In genomic region chr19:40800339-40800996, GRCh38 we compare ENCODE assay signal across 8 cellular contexts.
DNase-seq lines count a peak whose midpoint lies in the region; ATAC-seq and TF ChIP-seq lines count a peak whose summit lies in the region.

No MANE protein-coding gene starts in this region.

- no peak for ATAC-seq in HG03432 (IDR thresholded peaks at IDR 0.05; ENCODE audit: unreplicated experiment)

- no peaks in the 10 kb centered on the region for H3K9me3 ChIP-seq in WERI-Rb-1 (ENCODE audit: severe bottlenecking)

- H3K4me3 ChIP-seq in GM12864 (ENCODE audit: low read depth, low read length) (peak overlapping the region; percentile 76), WERI-Rb-1 (ENCODE audit: low read depth, low read length) (peak overlapping the region; percentile 94), fibroblast of mammary gland (ENCODE audit: control insufficient read depth, low read depth, low read length) (peak overlapping the region; percentile 80), retinal pigment epithelial cell (ENCODE audit: low read length) (peak overlapping the region; percentile 86)

- no peaks in the 10 kb centered on the region for H3K27me3 ChIP-seq in WERI-Rb-1 (ENCODE audit: insufficient read depth, low read depth, severe bottlenecking)

- TF ChIP-seq CTCF in GM12864 (IDR thresholded peaks at IDR 0.05; ENCODE audit: low read depth, low read length, missing control alignments) (no peak), WERI-Rb-1 (IDR thresholded peaks at IDR 0.05; ENCODE audit: low read depth, low read length) (no peak), fibroblast of mammary gland (conservative IDR thresholded peaks at IDR 0.05; ENCODE audit: control insufficient read depth, insufficient read depth, low read depth, low read length) (no peak), retinal pigment epithelial cell (conservative IDR thresholded peaks at IDR 0.05; ENCODE audit: low read depth, low read length) (no peak)

- H3K36me3 ChIP-seq in WERI-Rb-1, result peaks cover 50% of the 10 kb centered on the region

- H3K27ac ChIP-seq in WERI-Rb-1, result peak overlapping the region; percentile 91

- DNase-seq in GM12864 (ENCODE audit: low read depth), result no peak
- no peak for DNase-seq in WERI-Rb-1
- DNase-seq in fibroblast of mammary gland (ENCODE audit: low read depth), result no peak
- no peak for DNase-seq in retinal pigment epithelial cell (ENCODE audit: low read depth)
- DNase-seq in NOMO-1 treated with dmso at 0.1 percent for 144 hours (lab: John Stamatoyannopoulos, UW; ENCODE audit: unreplicated experiment), result no peak
- DNase-seq in HPDE6-E6E7 (ENCODE audit: extremely low spot score), result no peak
- no peak for DNase-seq in DMS114 treated with DMSO at 0.1 percent for 48 hours (lab: John Stamatoyannopoulos, UW; ENCODE audit: unreplicated experiment)
